Comparison of ENCODE assay signal across 7 cellular contexts in the genomic region with DNA sequence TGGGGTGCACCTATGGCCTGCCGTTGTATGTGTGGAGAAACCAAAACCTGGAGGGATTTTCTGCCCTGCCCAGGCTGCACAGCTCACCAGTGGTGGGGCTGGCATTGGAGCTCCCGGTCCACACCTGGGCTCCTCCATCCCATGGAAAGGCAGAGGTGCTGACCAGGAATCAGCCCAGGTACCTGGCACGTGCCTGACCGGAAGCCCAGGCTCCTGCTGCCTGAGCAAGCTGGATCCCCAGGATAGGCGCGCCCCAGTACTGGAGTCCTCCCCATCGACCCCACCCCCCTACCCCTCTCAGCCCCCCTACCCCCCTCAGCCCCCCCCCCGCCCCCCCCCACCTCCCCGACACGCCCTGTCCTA. TPM values are rescaled to one million over a fixed set of nuclear protein-coding genes. Genes with fewer than 3 reads are reported as not detected.
A peak's percentile ranks its signal among the peaks of the same experiment; 100 is the strongest.
DNase-seq lines count a peak whose midpoint lies in the region; ATAC-seq and TF ChIP-seq lines count a peak whose summit lies in the region.

No MANE protein-coding gene starts in this region.

- DNase-seq in GM23248 (no peak), hepatocyte (ENCODE audit: low spot score) (no peak), medulla oblongata (ENCODE audit: extremely low spot score) (no peak), HAP-1 (ENCODE audit: low spot score in 2 of 2) (no peak)

- no peaks in the 10 kb centered on the region for H3K36me3 Mint-ChIP-seq in stimulated activated memory B cell treated with anti-CD40 and anti-IgM and Interleukin-4, amounts not matched to agents 10 μg/mL and 1 μg/mL and 100 μg/mL, for 72 hours

- H3K9me3 Mint-ChIP-seq in stimulated activated memory B cell treated with anti-CD40 and anti-IgM and Interleukin-4, amounts not matched to agents 10 μg/mL and 1 μg/mL and 100 μg/mL, for 72 hours, result no peaks in the 10 kb centered on the region

- no peak for ATAC-seq in stimulated activated memory B cell treated with anti-CD40 and anti-IgM and Interleukin-4, amounts not matched to agents 10 μg/mL and 1 μg/mL and 100 μg/mL, for 72 hours
- no peak for ATAC-seq in GM21619 (IDR thresholded peaks at IDR 0.05; ENCODE audit: unreplicated experiment)

- H3K9ac ChIP-seq in GM23248, result peak overlapping the region; percentile 41; the same call in 1 of the 2 replicates

- H3K9me2 ChIP-seq in GM23248 (ENCODE audit: insufficient read depth) (no peaks in the 10 kb centered on the region), hepatocyte (replicated peaks; ENCODE audit: insufficient read depth) (no peaks in the 10 kb centered on the region)

- no peaks in the 10 kb centered on the region for H3K79me2 ChIP-seq in GM23248 (ENCODE audit: insufficient read depth)
- no peaks in the 10 kb centered on the region for H3K79me2 ChIP-seq in hepatocyte

- H3K27ac ChIP-seq in GM23248 (no peak overlapping the region), VCaP (peak overlapping the region; percentile 48; the same call in 1 of the 2 replicates), hepatocyte (no peak overlapping the region)

- in situ Hi-C loops in GM23248 (cut with MboI) (no loop called here), HAP-1 (cut with MboI; ENCODE audit: low sequenced_read_pairs) (no loop called here)

- H3K4me2 ChIP-seq in GM23248 (ENCODE audit: unreplicated experiment) (peak overlapping the region; percentile 88), hepatocyte (peak overlapping the region; percentile 90)

- H3K4me1 ChIP-seq in GM23248 (ENCODE audit: insufficient read depth), result no peaks in the 10 kb centered on the region
- H3K4me1 ChIP-seq in hepatocyte (ENCODE audit: insufficient read depth), result peaks cover 4% of the 10 kb centered on the region
- peaks cover 9% of the 10 kb centered on the region for H3K4me1 ChIP-seq in HAP-1

- H4K20me1 ChIP-seq in GM23248 (ENCODE audit: insufficient read depth), result no peaks in the 10 kb centered on the region
- H4K20me1 ChIP-seq in hepatocyte (ENCODE audit: insufficient read depth, poor library complexity, severe bottlenecking), result no peaks in the 10 kb centered on the region

- H3K27me3 ChIP-seq in GM23248 (replicated peaks; ENCODE audit: insufficient read depth), result no peaks in the 10 kb centered on the region
- H3K27me3 ChIP-seq in hepatocyte, result no peaks in the 10 kb centered on the region
- no peaks in the 10 kb centered on the region for H3K27me3 ChIP-seq in HAP-1 (ENCODE audit: low read depth)

- H3K4me3 Mint-ChIP-seq in stimulated activated memory B cell treated with anti-CD40 and anti-IgM and Interleukin-4, amounts not matched to agents 10 μg/mL and 1 μg/mL and 100 μg/mL, for 72 hours, result peak overlapping the region; percentile 86

- H3K27ac Mint-ChIP-seq in stimulated activated memory B cell treated with anti-CD40 and anti-IgM and Interleukin-4, amounts not matched to agents 10 μg/mL and 1 μg/mL and 100 μg/mL, for 72 hours, result peak overlapping the region; percentile 74

- H2AFZ ChIP-seq in GM23248 (peak overlapping the region; percentile 93), hepatocyte (peak overlapping the region; percentile 95)

- TF ChIP-seq CTCF in VCaP (conservative IDR thresholded peaks at IDR 0.05) (no peak), hepatocyte (IDR thresholded peaks at IDR 0.05; ENCODE audit: poor library complexity) (no peak)

- H3F3A ChIP-seq in GM23248 (ENCODE audit: insufficient read depth), result no peaks in the 10 kb centered on the region; the same call in 1 of the 2 replicates

- H3K4me3 ChIP-seq in GM23248 (peak overlapping the region; percentile 70), hepatocyte (no peak overlapping the region), HAP-1 (no peak overlapping the region)

- peaks cover 10% of the 10 kb centered on the region for H3K4me1 Mint-ChIP-seq in stimulated activated memory B cell treated with anti-CD40 and anti-IgM and Interleukin-4, amounts not matched to agents 10 μg/mL and 1 μg/mL and 100 μg/mL, for 72 hours

- no peaks in the 10 kb centered on the region for H3K27me3 Mint-ChIP-seq in stimulated activated memory B cell treated with anti-CD40 and anti-IgM and Interleukin-4, amounts not matched to agents 10 μg/mL and 1 μg/mL and 100 μg/mL, for 72 hours

- H3K9me3 ChIP-seq in GM23248 (ENCODE audit: low read depth) (no peaks in the 10 kb centered on the region), hepatocyte (ENCODE audit: low read depth) (no peaks in the 10 kb centered on the region), HAP-1 (no peaks in the 10 kb centered on the region; the same call in 1 of the 2 replicates)

- no peaks in the 10 kb centered on the region for H3K36me3 ChIP-seq in GM23248 (ENCODE audit: low read depth)
- no peaks in the 10 kb centered on the region for H3K36me3 ChIP-seq in hepatocyte (replicated peaks; ENCODE audit: insufficient read depth, low read depth)
- no peaks in the 10 kb centered on the region for H3K36me3 ChIP-seq in HAP-1 (replicated peaks)

- WGBS in GM23248 (ENCODE audit: low coverage in 1 of 2, low lambda C conversion rate in 2 of 2, missing lambda C conversion rate in 2 of 2), 2 experiments, result 60 to 63% methylated on average over 4 to 10 of the region's 10 CpGs
- WGBS in hepatocyte (ENCODE audit: low lambda C conversion rate, missing lambda C conversion rate), result 79% methylated on average over 7 of the region's 10 CpGs

RNA-seq across cellular contexts. Expression of gene HMGA1, which starts 39.9 kb away (rescaled TPM):
- 197 and 243 TPM in 2 replicates for total RNA-seq in GM23248 (2014; rRNA removed; shearing (Covaris generic))
- 332 and 351 TPM in 2 replicates for polyA plus RNA-seq in GM23248 (2016; fragmentation: Nextera tagmentation; extraction: Ambion mirVana)
- total RNA-seq in hepatocyte, result 43.4 and 57.9 TPM in 2 replicates
- 69.0 and 94.8 TPM in 2 replicates for polyA plus RNA-seq in hepatocyte

RNA-seq across cellular contexts. Expression of gene GRM4, which starts 50.9 kb away (rescaled TPM):
- 0.22 and 0.38 TPM in 2 replicates for total RNA-seq in GM23248 (2014; rRNA removed; shearing (Covaris generic))
- polyA plus RNA-seq in GM23248 (2016; fragmentation: Nextera tagmentation; extraction: Ambion mirVana) (0.10 and 0.57 TPM in 2 replicates), hepatocyte (not detected in 2 replicates)
- total RNA-seq in hepatocyte, result 0.03 TPM in 1 of 2 replicates, not detected in the other

RNA-seq across cellular contexts. Expression of gene SMIM29, which starts 52.0 kb away (rescaled TPM):
- 27.6 and 35.1 TPM in 2 replicates for total RNA-seq in GM23248 (2014; rRNA removed; shearing (Covaris generic))
- polyA plus RNA-seq in GM23248 (2016; fragmentation: Nextera tagmentation; extraction: Ambion mirVana) (55.1 and 58.3 TPM in 2 replicates), hepatocyte (27.6 and 33.8 TPM in 2 replicates)
- 9.2 and 11.4 TPM in 2 replicates for total RNA-seq in hepatocyte
